ENCODE assay signal across 19 cellular contexts in genomic region chr1:225933072-225933471, GRCh38. TPM values are rescaled to one million over a fixed set of nuclear protein-coding genes. Genes with fewer than 3 reads are reported as not detected.
DNase-seq lines count a peak whose midpoint lies in the region; ATAC-seq and TF ChIP-seq lines count a peak whose summit lies in the region.
"Had no signal": no experiment of that assay in that cellular context is flagged by ENCODE, and none has a peak within 500 bp of the region (broad histone marks: within the 10 kb centered on the region; RNA-seq: fewer than 3 reads in every experiment).

No MANE protein-coding gene starts in this region.

- H3K27me3 ChIP-seq in RWPE2 (ENCODE audit: insufficient read depth, poor library complexity, severe bottlenecking) (no peaks in the 10 kb centered on the region), gastrocnemius medialis (no peaks in the 10 kb centered on the region)
- H3K27me3 ChIP-seq: cardiac muscle cell, spleen, suprapubic skin had no signal

- DNase-seq in HS-27A (ENCODE audit: low read depth) (peak; percentile 34), RWPE2 (ENCODE audit: low spot score) (no peak), epithelial cell of esophagus (ENCODE audit: low read depth) (peak; percentile 87), renal cortical epithelial cell (ENCODE audit: low read depth) (peak; percentile 33), gastrocnemius medialis (no peak), anterior cingulate cortex (lab: John Stamatoyannopoulos, UW) (no peak)
- DNase-seq: activated CD4-positive, alpha-beta memory T cell treated with anti-CD3 and anti-CD28 coated beads for 36 hours; activated T-cell treated with anti-CD3 and anti-CD28 coated beads, Interleukin-2, amount 50 U/mL, for 24 hours; Calu3; hypothalamus; NCI-H1417; spleen had no signal

- H3K27ac ChIP-seq in RWPE2 (ENCODE audit: poor library complexity, severe bottlenecking) (no peak overlapping the region), gastrocnemius medialis (no peak overlapping the region)
- H3K27ac ChIP-seq: cardiac muscle cell, KMS-11, PC-9, spleen, suprapubic skin had no signal

- intact Hi-C loops in gastrocnemius medialis (cut with DNase I; ENCODE audit: low total_unique reads) = no loop called here

- no peak for TF ChIP-seq CTCF in RWPE2 (IDR thresholded peaks at IDR 0.05; ENCODE audit: poor library complexity, severe bottlenecking)
- no peak for TF ChIP-seq CTCF in epithelial cell of esophagus (IDR thresholded peaks at IDR 0.05; ENCODE audit: insufficient read depth, low read depth, low read length, missing control alignments)
- TF ChIP-seq CTCF in gastrocnemius medialis (IDR thresholded peaks at IDR 0.05 in 4 of 5, conservative IDR thresholded peaks at IDR 0.05 in 1 of 5) = no peak

- H3K4me3 ChIP-seq in RWPE2 (ENCODE audit: severe bottlenecking) (no peak overlapping the region), epithelial cell of esophagus (ENCODE audit: low read length) (no peak overlapping the region), gastrocnemius medialis (no peak overlapping the region)
- H3K4me3 ChIP-seq: cardiac muscle cell, PC-9, spleen, suprapubic skin had no signal

- H3K36me3 ChIP-seq in RWPE2 (ENCODE audit: low read depth) (no peaks in the 10 kb centered on the region), gastrocnemius medialis (no peaks in the 10 kb centered on the region)
- H3K36me3 ChIP-seq: cardiac muscle cell, spleen, suprapubic skin had no signal

- in situ Hi-C loops in gastrocnemius medialis (cut with MboI; ENCODE audit: low sequenced_read_pairs in 4 of 4) = no loop called here

- H3K4me1 ChIP-seq in RWPE2 (ENCODE audit: insufficient read depth, poor library complexity, severe bottlenecking) = no peaks in the 10 kb centered on the region
- no peaks in the 10 kb centered on the region for H3K4me1 ChIP-seq in gastrocnemius medialis
- H3K4me1 ChIP-seq: spleen, suprapubic skin had no signal

- H3K9me3 ChIP-seq in RWPE2 (ENCODE audit: severe bottlenecking) (no peaks in the 10 kb centered on the region), gastrocnemius medialis (no peaks in the 10 kb centered on the region)
- H3K9me3 ChIP-seq: spleen, suprapubic skin had no signal

- ATAC-seq in RWPE2 (ENCODE audit: low read depth) = peak; percentile 91
- ATAC-seq in gastrocnemius medialis = no peak
- ATAC-seq in GM19035 (IDR thresholded peaks at IDR 0.05; ENCODE audit: unreplicated experiment) = no peak
- ATAC-seq: natural killer cell treated with Interleukin-12 subunit alpha and Interleukin-12 subunit beta and Interleukin-15 and Interleukin-18, amount 100 ng/mL, for 72 hours had no signal

- no peak for TF ChIP-seq POLR2A in gastrocnemius medialis (IDR thresholded peaks at IDR 0.05)

RNA-seq across cellular contexts. Expression of gene LEFTY2, which starts 7.9 kb away (rescaled TPM):
- total RNA-seq in renal cortical epithelial cell = not detected in 2 replicates
- under 1 TPM in 1 of 4 donors, not detected in 3; 0.20 TPM for total RNA-seq in gastrocnemius medialis
- total RNA-seq: activated CD4-positive, alpha-beta memory T cell treated with anti-CD3 and anti-CD28 coated beads for 36 hours; Calu3; natural killer cell treated with Interleukin-12 subunit alpha and Interleukin-12 subunit beta and Interleukin-15 and Interleukin-18, amount 100 ng/mL, for 72 hours; PC-9 had no signal

RNA-seq across cellular contexts. Expression of gene PYCR2, which starts 9.0 kb away (rescaled TPM):
- 37.6 and 41.8 TPM in 2 replicates for total RNA-seq in renal cortical epithelial cell
- 10 to 100 TPM; 31.9 to 50.3 (median 42.5) TPM for total RNA-seq in gastrocnemius medialis

RNA-seq across cellular contexts. Expression of gene LEFTY1, which starts 44.1 kb away (rescaled TPM):
- total RNA-seq in renal cortical epithelial cell (0.15 TPM in 1 of 2 replicates, not detected in the other), gastrocnemius medialis (under 1 TPM in 1 of 4 donors, not detected in 3; 0.97 TPM)
- total RNA-seq: Calu3; mesenteric fat pad; natural killer cell treated with Interleukin-12 subunit alpha and Interleukin-12 subunit beta and Interleukin-15 and Interleukin-18, amount 100 ng/mL, for 72 hours; PC-9; suprapubic skin had no signal

RNA-seq across cellular contexts. Expression of gene TMEM63A, which starts 50.9 kb away (rescaled TPM):
- total RNA-seq in renal cortical epithelial cell (6.9 and 41.0 TPM in 2 replicates), gastrocnemius medialis (10 to 100 TPM in 2 of 4 donors, 1 to 10 TPM in 2; 6.3 to 19.5 (median 10.6) TPM)

Comparison
In these comparisons a context has a peak if more than half of its experiments do, and no peak if none do; other contexts are left out.
1. DNase-seq: peak in HS-27A (single experiment), epithelial cell of esophagus (single experiment) and renal cortical epithelial cell (single experiment); none in RWPE2 (single experiment), gastrocnemius medialis (0 of 2) and anterior cingulate cortex (0 of 58).